Comparison of ENCODE assay signal across 9 cellular contexts in the genomic region with DNA sequence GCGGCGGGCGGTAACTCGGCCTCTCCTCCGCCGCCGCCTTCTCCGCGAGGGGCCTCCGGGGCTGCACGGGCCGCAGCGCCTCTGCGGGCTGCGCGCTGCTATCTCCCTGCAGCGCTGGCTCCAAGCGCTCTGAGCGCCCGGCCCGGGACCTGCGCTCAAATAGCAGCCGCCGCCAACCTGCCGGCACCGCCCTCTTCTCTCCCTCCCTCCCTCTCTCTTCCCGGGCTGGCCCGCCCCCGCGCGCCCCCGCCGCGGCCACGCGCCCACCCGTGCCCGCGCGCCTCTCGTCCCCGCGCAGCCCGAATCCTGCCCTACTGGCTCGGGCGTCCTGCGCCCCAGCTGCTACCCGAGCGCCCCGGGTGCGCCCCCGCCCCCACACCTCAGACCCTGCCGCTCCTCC. TPM values are rescaled to one million over a fixed set of nuclear protein-coding genes. Genes with fewer than 3 reads are reported as not detected.
DNase-seq lines count a peak whose midpoint lies in the region; TF ChIP-seq lines count a peak whose summit lies in the region.
"Had no signal": no experiment of that assay in that cellular context is flagged by ENCODE, and none has a peak within 500 bp of the region (broad histone marks: within the 10 kb centered on the region; RNA-seq: fewer than 3 reads in every experiment).

Gene CACNA2D2, minus strand, starts transcription at position 131 of the 400 bp plus-strand sequence. CDS start 211 bp downstream, outside the sequence.

- H3K4me1 ChIP-seq in mononuclear cell (ENCODE audit: insufficient read depth, low read length): peaks cover 14% of the 10 kb centered on the region

- peak within 1 kb of the TSS; percentile 39 for H3K4me3 ChIP-seq in Jurkat, Clone E6-1 (ENCODE audit: low read length)
- H3K4me3 ChIP-seq in mononuclear cell (ENCODE audit: low read length): peak within 1 kb of the TSS; percentile 35

- H3K9me3 ChIP-seq in mononuclear cell (ENCODE audit: low read depth, low read length): no peaks in the 10 kb centered on the region

- peak; percentile 49 for DNase-seq in Jurkat, Clone E6-1 (ENCODE audit: low read depth, low spot score)
- DNase-seq in activated CD4-positive, alpha-beta T cell treated with anti-CD3 and anti-CD28 coated beads, Interleukin-2, amount 50 U/mL, for 4 hours: peak; percentile 46 to 49
- peak; percentile 85 for DNase-seq in ecto neural progenitor cell (ENCODE audit: low spot score)
- peak; percentile 27 to 30 for DNase-seq in stimulated activated CD8-positive, alpha-beta memory T cell treated with anti-CD3 and anti-CD28 coated beads, Interleukin-2, amount 100 ng/mL, for 48 hours (ENCODE audit: low read depth in 2 of 2)
- DNase-seq in GM10248 (ENCODE audit: extremely low spot score): no peak
- no peak for DNase-seq in GF-D8 (lab: John Stamatoyannopoulos, UW)

- POLR2A ChIA-PET in GM10248 (lab: Yijun Ruan, JAX): no interaction called here

- CTCF ChIA-PET in GM10248 (lab: Yijun Ruan, JAX): interaction anchor here (1.4 kb wide), 1 partner anchor 39 kb away, joined by 5 read pairs; no protein-coding TSS in a partner anchor

- peaks cover 21% of the 10 kb centered on the region for H3K27me3 ChIP-seq in mononuclear cell (ENCODE audit: insufficient read depth, low read length)

- H3K27ac ChIP-seq in C4-2B: peak within 1 kb of the TSS; percentile 12; the same call in 1 of the 2 replicates

- TF ChIP-seq CTCF in C4-2B (conservative IDR thresholded peaks at IDR 0.05) (no peak), GM10248 (IDR thresholded peaks at IDR 0.05; ENCODE audit: control extremely low read depth, extremely low read depth, low read depth, missing control alignments) (no peak)

RNA-seq across cellular contexts. Expression of gene CACNA2D2, which starts in this region (rescaled TPM):
- polyA plus RNA-seq in Jurkat, Clone E6-1 (2012; ENCODE audit: insufficient read depth, insufficient read length): 2.5 TPM
- 1.5 TPM for total RNA-seq in mononuclear cell
- total RNA-seq: pulmonary artery endothelial cell had no signal

Comparison
In these comparisons a context has a peak if more than half of its experiments do, and no peak if none do; other contexts are left out.
1. DNase-seq: peak in Jurkat, Clone E6-1 (single experiment), activated CD4-positive, alpha-beta T cell treated with anti-CD3 and anti-CD28 coated beads, Interleukin-2, amount 50 U/mL, for 4 hours (2 of 2), ecto neural progenitor cell (single experiment) and stimulated activated CD8-positive, alpha-beta memory T cell treated with anti-CD3 and anti-CD28 coated beads, Interleukin-2, amount 100 ng/mL, for 48 hours (2 of 2); none in GM10248 (single experiment) and GF-D8 (single experiment).